8 cellular contexts compared by ENCODE assay signal in genomic region chr11:22625448-22626287, GRCh38. TPM values are rescaled to one million over a fixed set of nuclear protein-coding genes. Genes with fewer than 3 reads are reported as not detected.
DNase-seq lines count a peak whose midpoint lies in the region; ATAC-seq, FAIRE-seq and TF ChIP-seq lines count a peak whose summit lies in the region.

A gene with protein sequence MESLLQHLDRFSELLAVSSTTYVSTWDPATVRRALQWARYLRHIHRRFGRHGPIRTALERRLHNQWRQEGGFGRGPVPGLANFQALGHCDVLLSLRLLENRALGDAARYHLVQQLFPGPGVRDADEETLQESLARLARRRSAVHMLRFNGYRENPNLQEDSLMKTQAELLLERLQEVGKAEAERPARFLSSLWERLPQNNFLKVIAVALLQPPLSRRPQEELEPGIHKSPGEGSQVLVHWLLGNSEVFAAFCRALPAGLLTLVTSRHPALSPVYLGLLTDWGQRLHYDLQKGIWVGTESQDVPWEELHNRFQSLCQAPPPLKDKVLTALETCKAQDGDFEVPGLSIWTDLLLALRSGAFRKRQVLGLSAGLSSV (minus strand): TSS chr11:22625823. CDS start chr11:22625810, 13 bp downstream.

- no peak for TF ChIP-seq CTCF in SU-DHL-6 (IDR thresholded peaks at IDR 0.05; ENCODE audit: insufficient read depth, low read length, poor library complexity, severe bottlenecking)
- TF ChIP-seq CTCF in pancreas (IDR thresholded peaks at IDR 0.05) = no peak
- TF ChIP-seq CTCF in tibial nerve (IDR thresholded peaks at IDR 0.05) = no peak

- H3K36me3 ChIP-seq in SU-DHL-6 (ENCODE audit: low read length) = peaks cover 4% of the 10 kb centered on the region; the same call in 1 of the 2 replicates
- H3K36me3 ChIP-seq in pancreas = no peaks in the 10 kb centered on the region
- H3K36me3 ChIP-seq in tibial nerve = no peaks in the 10 kb centered on the region

- TF ChIP-seq POLR2A in GM10847 (IDR thresholded peaks at IDR 0.05; ENCODE audit: extremely low read depth, insufficient read length) = peak; percentile 6
- peak in 1 of 2 donors; percentile 37 for TF ChIP-seq POLR2A in tibial nerve (IDR thresholded peaks at IDR 0.05)

- H3K9me3 Mint-ChIP-seq in activated naive CD8-positive, alpha-beta T cell treated with anti-CD3 and anti-CD28 coated beads, Interleukin-2, amount 10 ng/mL, durations not matched to agents 7 days and 5 days = no peaks in the 10 kb centered on the region

- H3K36me3 Mint-ChIP-seq in activated naive CD8-positive, alpha-beta T cell treated with anti-CD3 and anti-CD28 coated beads, Interleukin-2, amount 10 ng/mL, durations not matched to agents 7 days and 5 days = peaks cover 18% of the 10 kb centered on the region

- H3K27me3 ChIP-seq in SU-DHL-6 (ENCODE audit: low read length) (no peaks in the 10 kb centered on the region), pancreas (no peaks in the 10 kb centered on the region), tibial nerve (no peaks in the 10 kb centered on the region)

- H3K4me1 Mint-ChIP-seq in activated naive CD8-positive, alpha-beta T cell treated with anti-CD3 and anti-CD28 coated beads, Interleukin-2, amount 10 ng/mL, durations not matched to agents 7 days and 5 days = peaks cover 22% of the 10 kb centered on the region

- H3K4me3 ChIP-seq in SU-DHL-6 (ENCODE audit: insufficient read depth, low read length, poor library complexity, severe bottlenecking) (peak within 1 kb of the TSS; percentile 88), pancreas (peak within 1 kb of the TSS; percentile 43 to 85 (median 65)), tibial nerve (peak within 1 kb of the TSS; percentile 79 to 91 (median 90))

- no peaks in the 10 kb centered on the region for H3K9me2 ChIP-seq in SU-DHL-6 (replicated peaks; ENCODE audit: insufficient read depth, low read length)

- H3K9me3 ChIP-seq in SU-DHL-6 (ENCODE audit: insufficient read depth, low read length) (no peaks in the 10 kb centered on the region), pancreas (no peaks in the 10 kb centered on the region), tibial nerve (no peaks in the 10 kb centered on the region)

- DNase-seq in NCI-H128 (lab: John Stamatoyannopoulos, UW; ENCODE audit: unreplicated experiment) (peak; percentile 96), Right ventricle myocardium superior (peak; percentile 92), pancreas (peak; percentile 86 to 97 (median 94)), tibial nerve (ENCODE audit: low spot score in 2 of 2) (peak; percentile 91 to 99)
- peak; percentile 83 for DNase-seq in activated naive CD8-positive, alpha-beta T cell treated with anti-CD3 and anti-CD28 coated beads, Interleukin-2, amount 10 ng/mL, durations not matched to agents 7 days and 5 days

- peak; percentile 61 for FAIRE-seq in pancreas (lab: Jason Lieb, UNC)

- peak within 1 kb of the TSS; percentile 81 for H3K9ac ChIP-seq in SU-DHL-6 (ENCODE audit: low read length)

- H4K20me1 ChIP-seq in SU-DHL-6 (ENCODE audit: low read depth, low read length) = peaks cover 13% of the 10 kb centered on the region; the same call in 1 of the 2 replicates

- 0 to 1% methylated on average over 54 to 55 of the region's 55 CpGs for WGBS in pancreas, 2 donors
- 1% methylated on average over 43 to 51 of the region's 55 CpGs for WGBS in tibial nerve, 2 donors

- peak within 1 kb of the TSS; percentile 94 for H3K4me2 ChIP-seq in SU-DHL-6 (ENCODE audit: low read depth, low read length, poor library complexity, severe bottlenecking)

- no peaks in the 10 kb centered on the region for H3K27me3 Mint-ChIP-seq in activated naive CD8-positive, alpha-beta T cell treated with anti-CD3 and anti-CD28 coated beads, Interleukin-2, amount 10 ng/mL, durations not matched to agents 7 days and 5 days

- intact Hi-C loops in Right ventricle myocardium superior (cut with DNase I) = loop anchor here (2.0 to 10.0 kb wide), 2 partner anchors 41 to 159 kb away; partner anchors contain the start of gene GAS2
- intact Hi-C loops in pancreas (cut with DNase I) = no loop called here

- H3K27ac ChIP-seq in SU-DHL-6 (ENCODE audit: low read depth, low read length) = peak within 1 kb of the TSS; percentile 52
- peak within 1 kb of the TSS; percentile 88 to 98 (median 95) for H3K27ac ChIP-seq in pancreas
- H3K27ac ChIP-seq in tibial nerve = peak within 1 kb of the TSS; percentile 81 to 91 (median 88)

- ATAC-seq in HG02678 (IDR thresholded peaks at IDR 0.05; ENCODE audit: unreplicated experiment) = peak; percentile 95
- peak; percentile 94 for ATAC-seq in activated naive CD8-positive, alpha-beta T cell treated with anti-CD3 and anti-CD28 coated beads, Interleukin-2, amount 10 ng/mL, durations not matched to agents 7 days and 5 days (ENCODE audit: low read depth)
- peak; percentile 99 for ATAC-seq in Right ventricle myocardium superior (ENCODE audit: poor library complexity)
- ATAC-seq in pancreas = peak; percentile 95 to 99 (median 97)

- H2AFZ ChIP-seq in SU-DHL-6 (ENCODE audit: low read depth, low read length, severe bottlenecking) = peak within 1 kb of the TSS; percentile 96

- H3K4me1 ChIP-seq in pancreas = peaks cover 9 to 31% (median 25%) of the 10 kb centered on the region in 3 donors
- peaks cover 0 to 32% (median 9%) of the 10 kb centered on the region in 4 donors for H3K4me1 ChIP-seq in tibial nerve

- H3K79me2 ChIP-seq in SU-DHL-6 (ENCODE audit: insufficient read depth, low read length) = peaks cover 25% of the 10 kb centered on the region

- peak in 1 of 2 donors; percentile 82 for TF ChIP-seq EP300 in tibial nerve (IDR thresholded peaks at IDR 0.05)

- POLR2A ChIA-PET in activated naive CD8-positive, alpha-beta T cell treated with anti-CD3 and anti-CD28 coated beads, Interleukin-2, amount 10 ng/mL, durations not matched to agents 7 days and 5 days (lab: Charles Lee) = interaction anchor here (0.6 to 1.4 kb wide), 6 partner anchors 9 to 203 kb away, joined by 3 to 8 read pairs (median 3); no protein-coding TSS in a partner anchor

- peak within 1 kb of the TSS; percentile 97 for H3K27ac Mint-ChIP-seq in activated naive CD8-positive, alpha-beta T cell treated with anti-CD3 and anti-CD28 coated beads, Interleukin-2, amount 10 ng/mL, durations not matched to agents 7 days and 5 days

- H3K4me3 Mint-ChIP-seq in activated naive CD8-positive, alpha-beta T cell treated with anti-CD3 and anti-CD28 coated beads, Interleukin-2, amount 10 ng/mL, durations not matched to agents 7 days and 5 days = peak within 1 kb of the TSS; percentile 94

- H3F3A ChIP-seq in SU-DHL-6 (ENCODE audit: insufficient read depth) = peaks cover 7% of the 10 kb centered on the region; the same call in 1 of the 2 replicates

RNA-seq across cellular contexts. Expression of the gene that starts here (rescaled TPM):
- total RNA-seq in activated naive CD8-positive, alpha-beta T cell treated with anti-CD3 and anti-CD28 coated beads, Interleukin-2, amount 10 ng/mL, durations not matched to agents 7 days and 5 days = 10 to 100 TPM; 18.4 to 18.7 TPM
- 4.1 TPM for total RNA-seq in Right ventricle myocardium superior
- total RNA-seq in pancreas = 10 to 100 TPM in 2 of 6 donors, 1 to 10 TPM in 4; 7.1 to 12.9 (median 9.8) TPM
- polyA plus RNA-seq in pancreas = 1 to 10 TPM; 6.0 to 9.7 TPM
- total RNA-seq in tibial nerve = 10 to 100 TPM in 1 of 4 donors, 1 to 10 TPM in 3; 6.9 to 10.0 (median 8.9) TPM

Comparison
In these comparisons a context has a peak if more than half of its experiments do, and no peak if none do; other contexts are left out.
1. Peak in every context shown above with its lines: DNase-seq, ATAC-seq, H3K4me3 ChIP-seq and H3K27ac ChIP-seq.